Comparison of ENCODE assay signal across 1 cellular context in genomic region chr6:30103630-30104179, GRCh38.
TF ChIP-seq lines count a peak whose summit lies in the region.

No MANE protein-coding gene starts in this region.

TF ChIP-seq in HepG2, 621 proteins besides CTCF, POLR2A, EP300 and RAD21:
- TF ChIP-seq NCOA5 (CRISPR knock-in tag; IDR thresholded peaks at IDR 0.05) (no peak), ZNF556 (CRISPR knock-in tag; IDR thresholded peaks at IDR 0.05; ENCODE audit: borderline replicate concordance) (no peak), ZNF263 (CRISPR knock-in tag; IDR thresholded peaks at IDR 0.05) (peak; percentile 73), SRSF9 (IDR thresholded peaks at IDR 0.05; ENCODE audit: borderline replicate concordance, insufficient read depth, low read depth, low read length, poor library complexity, severe bottlenecking) (no peak), CAMTA2 (CRISPR knock-in tag; IDR thresholded peaks at IDR 0.05; ENCODE audit: borderline replicate concordance) (peak; percentile 9; the same call in 1 of the 2 replicates), ZNF24 (IDR thresholded peaks at IDR 0.05) (peak; percentile 55; the same call in 1 of the 2 replicates), ARID4A (CRISPR knock-in tag; IDR thresholded peaks at IDR 0.05; ENCODE audit: borderline replicate concordance) (no peak), ZNF788 (CRISPR knock-in tag; IDR thresholded peaks at IDR 0.05; ENCODE audit: borderline replicate concordance) (no peak), ZFP91 (CRISPR knock-in tag; IDR thresholded peaks at IDR 0.05; ENCODE audit: borderline replicate concordance) (peak; percentile 2; the same call in 1 of the 2 replicates), ZNF256 (CRISPR knock-in tag; conservative IDR thresholded peaks at IDR 0.05) (no peak), ZSCAN29 (CRISPR knock-in tag; conservative IDR thresholded peaks at IDR 0.05) (no peak), SATB2 (CRISPR knock-in tag; IDR thresholded peaks at IDR 0.05) (no peak), ZSCAN12 (CRISPR knock-in tag; IDR thresholded peaks at IDR 0.05) (no peak), AHR (CRISPR knock-in tag; IDR thresholded peaks at IDR 0.05) (no peak), ZNF703 (CRISPR knock-in tag; IDR thresholded peaks at IDR 0.05; ENCODE audit: borderline replicate concordance) (no peak), FOSL2 (CRISPR knock-in tag; IDR thresholded peaks at IDR 0.05) (no peak), ZNF292 (CRISPR knock-in tag; IDR thresholded peaks at IDR 0.05; ENCODE audit: borderline replicate concordance, low read depth) (no peak), TRIM24 (CRISPR knock-in tag; IDR thresholded peaks at IDR 0.05) (no peak), ZNF207 (IDR thresholded peaks at IDR 0.05; ENCODE audit: borderline replicate concordance) (no peak), ZNF441 (CRISPR knock-in tag; IDR thresholded peaks at IDR 0.05; ENCODE audit: borderline replicate concordance) (no peak), CREM (IDR thresholded peaks at IDR 0.05) (no peak), CREM (CRISPR knock-in tag; IDR thresholded peaks at IDR 0.05) (no peak), AHDC1 (CRISPR knock-in tag; IDR thresholded peaks at IDR 0.05; ENCODE audit: borderline replicate concordance) (0 out of 2 replicates have a peak, but pooled peaks have one; percentile 25), ZNF709 (CRISPR knock-in tag; IDR thresholded peaks at IDR 0.05) (no peak), HDAC1 (CRISPR knock-in tag; IDR thresholded peaks at IDR 0.05) (peak; percentile 21; the same call in 1 of the 2 replicates), MEIS1 (CRISPR knock-in tag; IDR thresholded peaks at IDR 0.05; ENCODE audit: borderline replicate concordance) (no peak), UBTF (CRISPR knock-in tag; IDR thresholded peaks at IDR 0.05) (no peak), GATAD1 (CRISPR knock-in tag; IDR thresholded peaks at IDR 0.05) (no peak)
- TF ChIP-seq, protein P1, sequence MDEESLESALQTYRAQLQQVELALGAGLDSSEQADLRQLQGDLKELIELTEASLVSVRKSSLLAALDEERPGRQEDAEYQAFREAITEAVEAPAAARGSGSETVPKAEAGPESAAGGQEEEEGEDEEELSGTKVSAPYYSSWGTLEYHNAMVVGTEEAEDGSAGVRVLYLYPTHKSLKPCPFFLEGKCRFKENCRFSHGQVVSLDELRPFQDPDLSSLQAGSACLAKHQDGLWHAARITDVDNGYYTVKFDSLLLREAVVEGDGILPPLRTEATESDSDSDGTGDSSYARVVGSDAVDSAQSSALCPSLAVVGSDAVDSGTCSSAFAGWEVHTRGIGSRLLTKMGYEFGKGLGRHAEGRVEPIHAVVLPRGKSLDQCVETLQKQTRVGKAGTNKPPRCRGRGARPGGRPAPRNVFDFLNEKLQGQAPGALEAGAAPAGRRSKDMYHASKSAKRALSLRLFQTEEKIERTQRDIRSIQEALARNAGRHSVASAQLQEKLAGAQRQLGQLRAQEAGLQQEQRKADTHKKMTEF (CRISPR knock-in tag; IDR thresholded peaks at IDR 0.05), result no peak
- TF ChIP-seq, protein P2, sequence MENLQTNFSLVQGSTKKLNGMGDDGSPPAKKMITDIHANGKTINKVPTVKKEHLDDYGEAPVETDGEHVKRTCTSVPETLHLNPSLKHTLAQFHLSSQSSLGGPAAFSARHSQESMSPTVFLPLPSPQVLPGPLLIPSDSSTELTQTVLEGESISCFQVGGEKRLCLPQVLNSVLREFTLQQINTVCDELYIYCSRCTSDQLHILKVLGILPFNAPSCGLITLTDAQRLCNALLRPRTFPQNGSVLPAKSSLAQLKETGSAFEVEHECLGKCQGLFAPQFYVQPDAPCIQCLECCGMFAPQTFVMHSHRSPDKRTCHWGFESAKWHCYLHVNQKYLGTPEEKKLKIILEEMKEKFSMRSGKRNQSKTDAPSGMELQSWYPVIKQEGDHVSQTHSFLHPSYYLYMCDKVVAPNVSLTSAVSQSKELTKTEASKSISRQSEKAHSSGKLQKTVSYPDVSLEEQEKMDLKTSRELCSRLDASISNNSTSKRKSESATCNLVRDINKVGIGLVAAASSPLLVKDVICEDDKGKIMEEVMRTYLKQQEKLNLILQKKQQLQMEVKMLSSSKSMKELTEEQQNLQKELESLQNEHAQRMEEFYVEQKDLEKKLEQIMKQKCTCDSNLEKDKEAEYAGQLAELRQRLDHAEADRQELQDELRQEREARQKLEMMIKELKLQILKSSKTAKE (CRISPR knock-in tag; IDR thresholded peaks at IDR 0.05; ENCODE audit: borderline replicate concordance), result no peak
- TF ChIP-seq, protein P3, sequence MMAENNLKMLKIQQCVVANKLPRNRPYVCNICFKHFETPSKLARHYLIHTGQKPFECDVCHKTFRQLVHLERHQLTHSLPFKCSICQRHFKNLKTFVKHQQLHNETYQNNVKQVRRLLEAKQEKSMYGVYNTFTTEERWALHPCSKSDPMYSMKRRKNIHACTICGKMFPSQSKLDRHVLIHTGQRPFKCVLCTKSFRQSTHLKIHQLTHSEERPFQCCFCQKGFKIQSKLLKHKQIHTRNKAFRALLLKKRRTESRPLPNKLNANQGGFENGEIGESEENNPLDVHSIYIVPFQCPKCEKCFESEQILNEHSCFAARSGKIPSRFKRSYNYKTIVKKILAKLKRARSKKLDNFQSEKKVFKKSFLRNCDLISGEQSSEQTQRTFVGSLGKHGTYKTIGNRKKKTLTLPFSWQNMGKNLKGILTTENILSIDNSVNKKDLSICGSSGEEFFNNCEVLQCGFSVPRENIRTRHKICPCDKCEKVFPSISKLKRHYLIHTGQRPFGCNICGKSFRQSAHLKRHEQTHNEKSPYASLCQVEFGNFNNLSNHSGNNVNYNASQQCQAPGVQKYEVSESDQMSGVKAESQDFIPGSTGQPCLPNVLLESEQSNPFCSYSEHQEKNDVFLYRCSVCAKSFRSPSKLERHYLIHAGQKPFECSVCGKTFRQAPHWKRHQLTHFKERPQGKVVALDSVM (CRISPR knock-in tag; IDR thresholded peaks at IDR 0.05), result no peak
